In genomic region chr14:69398053-69398817, GRCh38 we compare ENCODE assay signal across 1 cellular context.
TF ChIP-seq lines count a peak whose summit lies in the region.

Gene ERH, minus strand, starts transcription at chr14:69398299. Its CDS starts 66 bp downstream, at chr14:69398233.
Gene SLC39A9, plus strand, starts transcription at chr14:69398692. Its CDS starts 678 bp downstream, at chr14:69399370.

TF ChIP-seq in K562, 482 proteins besides CTCF, POLR2A, EP300 and RAD21 (continued from another document and continues in another):
- TF ChIP-seq ID3 (CRISPR knock-in tag; IDR thresholded peaks at IDR 0.05) (no peak), ID3 (tag; IDR thresholded peaks at IDR 0.05) (0 out of 2 replicates have a peak, but pooled peaks have one; percentile 19), ZNF134 (CRISPR knock-in tag; conservative IDR thresholded peaks at IDR 0.05) (0 out of 2 replicates have a peak, but pooled peaks have one; percentile 15), KDM5B (IDR thresholded peaks at IDR 0.05; ENCODE audit: insufficient replicate concordance, low read depth, low read length) (peak; percentile 80), ZNF764 (CRISPR knock-in tag; IDR thresholded peaks at IDR 0.05; ENCODE audit: low read depth) (no peak), ELK1 (CRISPR knock-in tag; IDR thresholded peaks at IDR 0.05) (no peak), ATF2 (CRISPR knock-in tag; IDR thresholded peaks at IDR 0.05) (no peak), KAT7 (CRISPR knock-in tag; IDR thresholded peaks at IDR 0.05; ENCODE audit: borderline replicate concordance) (no peak), ZNF224 (CRISPR knock-in tag; IDR thresholded peaks at IDR 0.05) (no peak), RBBP5 (IDR thresholded peaks at IDR 0.05; ENCODE audit: borderline replicate concordance, insufficient read depth, low read length, poor library complexity, severe bottlenecking) (peak; percentile 54), ZBTB5 (IDR thresholded peaks at IDR 0.05) (no peak), ZNF140 (CRISPR knock-in tag; IDR thresholded peaks at IDR 0.05) (no peak), ZNF165 (CRISPR knock-in tag; IDR thresholded peaks at IDR 0.05; ENCODE audit: borderline replicate concordance) (no peak), FOSL1 (tag; conservative IDR thresholded peaks at IDR 0.05) (peak; percentile 40; the same call in 1 of the 2 replicates), EP400 (IDR thresholded peaks at IDR 0.05) (peak; percentile 99), SIX5 (IDR thresholded peaks at IDR 0.05; ENCODE audit: borderline replicate concordance in 1 of 2, insufficient read depth in 1 of 2, low read depth in 1 of 2, low read length in 2 of 2) (peak in 1 of 2 experiments; percentile 49; a peak in 2 of 4 replicates), VEZF1 (CRISPR knock-in tag; IDR thresholded peaks at IDR 0.05) (peak; percentile 81), ZC3H8 (IDR thresholded peaks at IDR 0.05) (no peak), ZNF551 (CRISPR knock-in tag; IDR thresholded peaks at IDR 0.05) (no peak), HNRNPL (IDR thresholded peaks at IDR 0.05; ENCODE audit: low read depth, low read length) (no peak), GTF2A2 (tag; IDR thresholded peaks at IDR 0.05) (no peak), ZNF668 (CRISPR knock-in tag; IDR thresholded peaks at IDR 0.05) (no peak), GATAD2A (IDR thresholded peaks at IDR 0.05) (no peak), ZNF639 (CRISPR knock-in tag; conservative IDR thresholded peaks at IDR 0.05 in 1 of 2, IDR thresholded peaks at IDR 0.05 in 1 of 2) (peak in 1 of 2 experiments; percentile 82; a peak in 2 of 4 replicates), ZNF395 (CRISPR knock-in tag; IDR thresholded peaks at IDR 0.05) (peak; percentile 6), NR0B1 (IDR thresholded peaks at IDR 0.05; ENCODE audit: partially characterized antibody) (no peak), PYGO2 (tag; IDR thresholded peaks at IDR 0.05) (peak; percentile 57; the same call in 1 of the 2 replicates), FOXA3 (CRISPR knock-in tag; conservative IDR thresholded peaks at IDR 0.05 in 1 of 2, IDR thresholded peaks at IDR 0.05 in 1 of 2) (no peak), POLR3A (IDR thresholded peaks at IDR 0.05; ENCODE audit: borderline replicate concordance, extremely low read depth, insufficient read depth, insufficient read length) (no peak), PTTG1 (tag; IDR thresholded peaks at IDR 0.05; ENCODE audit: low read depth) (peak; percentile 24; the same call in 1 of the 2 replicates), TCF7 (IDR thresholded peaks at IDR 0.05; ENCODE audit: borderline replicate concordance) (no peak), ZNF644 (tag; IDR thresholded peaks at IDR 0.05; ENCODE audit: low read depth) (peak; percentile 93), TFAM (CRISPR knock-in tag; conservative IDR thresholded peaks at IDR 0.05) (no peak), E4F1 (CRISPR knock-in tag; IDR thresholded peaks at IDR 0.05; ENCODE audit: borderline replicate concordance) (no peak), FOXK2 (conservative IDR thresholded peaks at IDR 0.05 in 1 of 2, IDR thresholded peaks at IDR 0.05 in 1 of 2; ENCODE audit: low read depth in 2 of 2) (peak; percentile 22 to 31; a peak in 1 of 4 replicates), MTA3 (IDR thresholded peaks at IDR 0.05; ENCODE audit: borderline replicate concordance) (no peak), HMG20A (CRISPR knock-in tag; conservative IDR thresholded peaks at IDR 0.05) (no peak), HNRNPLL (IDR thresholded peaks at IDR 0.05; ENCODE audit: low read depth, low read length, poor library complexity, severe bottlenecking) (peak; percentile 41), ZNF384 (IDR thresholded peaks at IDR 0.05; ENCODE audit: low read depth, low read length) (no peak), ZNF354B (CRISPR knock-in tag; IDR thresholded peaks at IDR 0.05) (no peak), ATF4 (CRISPR knock-in tag; IDR thresholded peaks at IDR 0.05) (no peak), PTRF (tag; IDR thresholded peaks at IDR 0.05) (0 out of 2 replicates have a peak, but pooled peaks have one; percentile 55), RBM17 (IDR thresholded peaks at IDR 0.05; ENCODE audit: borderline replicate concordance, low read depth, low read length) (no peak), FOXJ2 (tag; IDR thresholded peaks at IDR 0.05) (no peak), ATF3 (IDR thresholded peaks at IDR 0.05) (no peak), ATF3 (CRISPR knock-in tag; conservative IDR thresholded peaks at IDR 0.05) (no peak; the same call in 1 of the 2 replicates), THRA (IDR thresholded peaks at IDR 0.05) (no peak), XRCC4 (IDR thresholded peaks at IDR 0.05; ENCODE audit: extremely low read depth, insufficient read depth, insufficient read length) (no peak), NONO (IDR thresholded peaks at IDR 0.05; ENCODE audit: low read depth in 2 of 2, low read length in 1 of 2) (no peak), CTBP1 (IDR thresholded peaks at IDR 0.05; ENCODE audit: borderline replicate concordance) (no peak; the same call in 1 of the 2 replicates), ZNF175 (CRISPR knock-in tag; IDR thresholded peaks at IDR 0.05; ENCODE audit: low read depth) (peak; percentile 62; the same call in 1 of the 2 replicates), ZC3H4 (CRISPR knock-in tag; IDR thresholded peaks at IDR 0.05; ENCODE audit: borderline replicate concordance) (no peak)
